In genomic region chr2:79191081-79191480, GRCh38 we compare ENCODE assay signal across 28 cellular contexts. TPM values are rescaled to one million over a fixed set of nuclear protein-coding genes. Genes with fewer than 3 reads are reported as not detected.
"Had no signal": no experiment of that assay in that cellular context is flagged by ENCODE, and none has a peak within 500 bp of the region (broad histone marks: within the 10 kb centered on the region; RNA-seq: fewer than 3 reads in every experiment).

No MANE protein-coding gene starts in this region.

- H3K9me3 ChIP-seq: lower lobe of right lung, stomach, transverse colon, vagina had no signal

- DNase-seq: activated CD4-positive, alpha-beta T cell treated with anti-CD3 and anti-CD28 coated beads, Interleukin-2, amount 10 ng/mL, durations not matched to agents 7 days and 5 days; activated CD4-positive, CD25-positive, alpha-beta regulatory T cell treated with anti-CD3 and anti-CD28 coated beads, Interleukin-2, amount 50 U/mL, for 72 hours; activated CD8-positive, alpha-beta memory T cell treated with anti-CD3 and anti-CD28 coated beads, Interleukin-2, amount 10 ng/mL, durations not matched to agents 7 days and 5 days; activated CD8-positive, alpha-beta T cell treated with anti-CD3 and anti-CD28 coated beads for 36 hours; activated gamma-delta T cell; anterior cingulate cortex; brain microvascular endothelial cell; caudate nucleus; dermis blood vessel endothelial cell; effector CD8-positive, alpha-beta T cell; head of caudate nucleus; lower lobe of right lung; naive thymus-derived CD8-positive, alpha-beta T cell; small intestine; stomach; T-cell; transverse colon; WERI-Rb-1 had no signal

- H3K4me3 Mint-ChIP-seq: activated CD4-positive, alpha-beta T cell treated with anti-CD3 and anti-CD28 coated beads, Interleukin-2, amount 10 ng/mL, durations not matched to agents 7 days and 5 days; activated CD8-positive, alpha-beta memory T cell treated with anti-CD3 and anti-CD28 coated beads, Interleukin-2, amount 10 ng/mL, durations not matched to agents 7 days and 5 days; activated CD8-positive, alpha-beta T cell treated with anti-CD3 and anti-CD28 coated beads for 36 hours; activated naive CD4-positive, alpha-beta T cell treated with anti-CD3 and anti-CD28 coated beads, Interleukin-2, amount 50 U/mL, for 24 hours; activated T-helper 1 cell treated with anti-CD3 and anti-CD28 coated beads, Interleukin-12 subunit alpha, Interleukin-12 subunit beta, Interleukin-2, Interleukin-4 antibody, amounts not matched to agents 30 ng/mL and 10 ng/mL and 1 ng/mL, durations not matched to agents 14 hours and 24 hours and 36 hours; naive thymus-derived CD8-positive, alpha-beta T cell; stimulated activated memory B cell treated with anti-CD40 and anti-IgM and Interleukin-4, amounts not matched to agents 10 μg/mL and 1 μg/mL and 100 μg/mL, for 72 hours; T-cell; T-helper 2 cell treated with Interferon-gamma antibody and Interleukin-4, amounts not matched to agents 5 μg/mL and 100 μg/mL, for 36 hours had no signal

- H3K4me1 Mint-ChIP-seq: activated CD4-positive, alpha-beta T cell treated with anti-CD3 and anti-CD28 coated beads, Interleukin-2, amount 10 ng/mL, durations not matched to agents 7 days and 5 days; activated CD8-positive, alpha-beta memory T cell treated with anti-CD3 and anti-CD28 coated beads, Interleukin-2, amount 10 ng/mL, durations not matched to agents 7 days and 5 days; activated naive CD4-positive, alpha-beta T cell treated with anti-CD3 and anti-CD28 coated beads, Interleukin-2, amount 50 U/mL, for 24 hours; naive thymus-derived CD8-positive, alpha-beta T cell; stimulated activated memory B cell treated with anti-CD40 and anti-IgM and Interleukin-4, amounts not matched to agents 10 μg/mL and 1 μg/mL and 100 μg/mL, for 72 hours; T-cell had no signal

- H3K4me1 ChIP-seq: lower lobe of right lung, stomach, transverse colon, vagina had no signal

- H3K27ac Mint-ChIP-seq: activated CD4-positive, alpha-beta T cell treated with anti-CD3 and anti-CD28 coated beads, Interleukin-2, amount 10 ng/mL, durations not matched to agents 7 days and 5 days; activated CD8-positive, alpha-beta memory T cell treated with anti-CD3 and anti-CD28 coated beads, Interleukin-2, amount 10 ng/mL, durations not matched to agents 7 days and 5 days; activated CD8-positive, alpha-beta T cell treated with anti-CD3 and anti-CD28 coated beads for 36 hours; activated naive CD4-positive, alpha-beta T cell treated with anti-CD3 and anti-CD28 coated beads, Interleukin-2, amount 50 U/mL, for 24 hours; activated T-helper 1 cell treated with anti-CD3 and anti-CD28 coated beads, Interleukin-12 subunit alpha, Interleukin-12 subunit beta, Interleukin-2, Interleukin-4 antibody, amounts not matched to agents 30 ng/mL and 10 ng/mL and 1 ng/mL, durations not matched to agents 14 hours and 24 hours and 36 hours; naive thymus-derived CD8-positive, alpha-beta T cell; stimulated activated memory B cell treated with anti-CD40 and anti-IgM and Interleukin-4, amounts not matched to agents 10 μg/mL and 1 μg/mL and 100 μg/mL, for 72 hours; T-cell; T-helper 2 cell treated with Interferon-gamma antibody and Interleukin-4, amounts not matched to agents 5 μg/mL and 100 μg/mL, for 36 hours had no signal

- H3K9me3 Mint-ChIP-seq: activated CD4-positive, alpha-beta T cell treated with anti-CD3 and anti-CD28 coated beads, Interleukin-2, amount 10 ng/mL, durations not matched to agents 7 days and 5 days; activated T-helper 1 cell treated with anti-CD3 and anti-CD28 coated beads, Interleukin-12 subunit alpha, Interleukin-12 subunit beta, Interleukin-2, Interleukin-4 antibody, amounts not matched to agents 30 ng/mL and 10 ng/mL and 1 ng/mL, durations not matched to agents 14 hours and 24 hours and 36 hours had no signal

- H3K27me3 Mint-ChIP-seq: activated CD4-positive, alpha-beta T cell treated with anti-CD3 and anti-CD28 coated beads, Interleukin-2, amount 10 ng/mL, durations not matched to agents 7 days and 5 days; activated CD8-positive, alpha-beta memory T cell treated with anti-CD3 and anti-CD28 coated beads, Interleukin-2, amount 10 ng/mL, durations not matched to agents 7 days and 5 days; activated CD8-positive, alpha-beta T cell treated with anti-CD3 and anti-CD28 coated beads for 36 hours; activated naive CD4-positive, alpha-beta T cell treated with anti-CD3 and anti-CD28 coated beads, Interleukin-2, amount 50 U/mL, for 24 hours; naive thymus-derived CD8-positive, alpha-beta T cell; stimulated activated memory B cell treated with anti-CD40 and anti-IgM and Interleukin-4, amounts not matched to agents 10 μg/mL and 1 μg/mL and 100 μg/mL, for 72 hours; T-cell had no signal

- H3K27ac ChIP-seq: brain microvascular endothelial cell, lower lobe of right lung, stomach, transverse colon, vagina, WERI-Rb-1 had no signal

- H3K36me3 ChIP-seq: brain microvascular endothelial cell, lower lobe of right lung, stomach, transverse colon, vagina, WERI-Rb-1 had no signal

- H3K36me3 Mint-ChIP-seq: activated CD8-positive, alpha-beta memory T cell treated with anti-CD3 and anti-CD28 coated beads, Interleukin-2, amount 10 ng/mL, durations not matched to agents 7 days and 5 days; activated naive CD4-positive, alpha-beta T cell treated with anti-CD3 and anti-CD28 coated beads, Interleukin-2, amount 50 U/mL, for 24 hours; naive thymus-derived CD8-positive, alpha-beta T cell; stimulated activated memory B cell treated with anti-CD40 and anti-IgM and Interleukin-4, amounts not matched to agents 10 μg/mL and 1 μg/mL and 100 μg/mL, for 72 hours; T-cell had no signal

- ATAC-seq: activated CD8-positive, alpha-beta memory T cell treated with anti-CD3 and anti-CD28 coated beads, Interleukin-2, amount 10 ng/mL, durations not matched to agents 7 days and 5 days; activated CD8-positive, alpha-beta T cell treated with anti-CD3 and anti-CD28 coated beads for 36 hours; esophagus mucosa; left lobe of liver; lower lobe of right lung; naive thymus-derived CD8-positive, alpha-beta T cell; sciatic nerve; stimulated activated memory B cell treated with anti-CD40 and anti-IgM and Interleukin-4, amounts not matched to agents 10 μg/mL and 1 μg/mL and 100 μg/mL, for 72 hours; T-cell had no signal

- FAIRE-seq: frontal cortex, small intestine had no signal

- H3K4me3 ChIP-seq: lower lobe of right lung, stomach, transverse colon, vagina had no signal

- H3K27me3 ChIP-seq: brain microvascular endothelial cell, stomach, transverse colon, vagina had no signal

RNA-seq across cellular contexts. Expression of gene REG3A, which starts 31.5 kb away (rescaled TPM):
- total RNA-seq: activated CD4-positive, alpha-beta T cell treated with anti-CD3 and anti-CD28 coated beads, Interleukin-2, amount 10 ng/mL, durations not matched to agents 7 days and 5 days; activated CD8-positive, alpha-beta memory T cell treated with anti-CD3 and anti-CD28 coated beads, Interleukin-2, amount 10 ng/mL, durations not matched to agents 7 days and 5 days; activated CD8-positive, alpha-beta T cell treated with anti-CD3 and anti-CD28 coated beads for 36 hours; activated T-helper 1 cell treated with anti-CD3 and anti-CD28 coated beads, Interleukin-12 subunit alpha, Interleukin-12 subunit beta, Interleukin-2, Interleukin-4 antibody, amounts not matched to agents 30 ng/mL and 10 ng/mL and 1 ng/mL, durations not matched to agents 14 hours and 24 hours and 36 hours; dermis blood vessel endothelial cell; esophagus mucosa; frontal cortex; lower lobe of right lung; naive thymus-derived CD8-positive, alpha-beta T cell; temporal lobe; transverse colon; vagina had no signal
- polyA plus RNA-seq: naive thymus-derived CD8-positive, alpha-beta T cell had no signal
